ENCODE assay signal across 12 cellular contexts in genomic region chr2:201806442-201806841, GRCh38. TPM values are rescaled to one million over a fixed set of nuclear protein-coding genes. Genes with fewer than 3 reads are reported as not detected.
DNase-seq lines count a peak whose midpoint lies in the region; ATAC-seq and TF ChIP-seq lines count a peak whose summit lies in the region.
"Had no signal": no experiment of that assay in that cellular context is flagged by ENCODE, and none has a peak within 500 bp of the region (broad histone marks: within the 10 kb centered on the region; RNA-seq: fewer than 3 reads in every experiment).

Gene CDK15, plus strand, starts transcription at chr2:201806537. Its CDS starts 128 bp downstream, at chr2:201806665.

- no peaks in the 10 kb centered on the region for H3K36me3 Mint-ChIP-seq in MCF 10A (ENCODE audit: insufficient read depth, unreplicated experiment)

- peak within 1 kb of the TSS; percentile 2 to 31 (median 10) for H3K4me3 ChIP-seq in breast epithelium
- peak within 1 kb of the TSS; percentile 2 to 15 for H3K4me3 ChIP-seq in cardiac fibroblast (replicated peaks in 1 of 2; ENCODE audit: low read depth in 2 of 2, low read length in 2 of 2)
- no peak within 1 kb of the TSS for H3K4me3 ChIP-seq in lower lobe of right lung
- no peak within 1 kb of the TSS for H3K4me3 ChIP-seq in vagina
- H3K4me3 ChIP-seq: lung had no signal

- no peaks in the 10 kb centered on the region for H3K27me3 ChIP-seq in breast epithelium
- H3K27me3 ChIP-seq in lower lobe of right lung (ENCODE audit: low read depth): no peaks in the 10 kb centered on the region
- H3K27me3 ChIP-seq in vagina: no peaks in the 10 kb centered on the region

- TF ChIP-seq POLR2A in breast epithelium (IDR thresholded peaks at IDR 0.05): no peak
- TF ChIP-seq POLR2A in vagina (IDR thresholded peaks at IDR 0.05): no peak

- H3K4me1 Mint-ChIP-seq in MCF 10A (ENCODE audit: insufficient read depth, unreplicated experiment): no peaks in the 10 kb centered on the region

- no peaks in the 10 kb centered on the region for H3K27me3 Mint-ChIP-seq in MCF 10A (ENCODE audit: insufficient read depth, unreplicated experiment)

- CTCF ChIA-PET in MCF 10A (lab: Yijun Ruan, JAX): interaction anchor here (1.9 to 2.8 kb wide), 2 partner anchors 11 to 54 kb away, joined by 4 to 10 read pairs; no protein-coding TSS in a partner anchor

- no peaks in the 10 kb centered on the region for H3K36me3 ChIP-seq in breast epithelium
- no peaks in the 10 kb centered on the region for H3K36me3 ChIP-seq in lower lobe of right lung
- H3K36me3 ChIP-seq in vagina: no peaks in the 10 kb centered on the region

- ATAC-seq in lower lobe of right lung (no peak), GM19395 (IDR thresholded peaks at IDR 0.05; ENCODE audit: unreplicated experiment) (no peak), HG03097 (IDR thresholded peaks at IDR 0.05; ENCODE audit: low FRiP score, unreplicated experiment) (no peak)

- POLR2A ChIA-PET in MCF 10A (lab: Yijun Ruan, JAX): interaction anchor here (1.0 kb wide), 1 partner anchor 26 kb away, joined by 3 read pairs; the partner anchor contains the start of gene ALS2

- H3K4me1 ChIP-seq in breast epithelium (no peaks in the 10 kb centered on the region), lower lobe of right lung (peaks cover 6% of the 10 kb centered on the region), vagina (peaks cover 5% of the 10 kb centered on the region)

- H3K27ac Mint-ChIP-seq in MCF 10A (ENCODE audit: low read depth, unreplicated experiment): no peak within 1 kb of the TSS
- H3K27ac Mint-ChIP-seq: activated T-helper 1 cell treated with anti-CD3 and anti-CD28 coated beads, Interleukin-12 subunit alpha, Interleukin-12 subunit beta, Interleukin-2, Interleukin-4 antibody, amounts not matched to agents 30 ng/mL and 10 ng/mL and 1 ng/mL, durations not matched to agents 14 hours and 24 hours and 36 hours; T-helper 1 cell treated with Interleukin-12 subunit alpha and Interleukin-12 subunit beta and Interleukin-4 antibody, amounts not matched to agents 30 μg/mL and 1 μg/mL, for 36 hours had no signal

- H3K4me3 Mint-ChIP-seq in MCF 10A (ENCODE audit: unreplicated experiment): no peak within 1 kb of the TSS
- H3K4me3 Mint-ChIP-seq: activated T-helper 1 cell treated with anti-CD3 and anti-CD28 coated beads, Interleukin-12 subunit alpha, Interleukin-12 subunit beta, Interleukin-2, Interleukin-4 antibody, amounts not matched to agents 30 ng/mL and 10 ng/mL and 1 ng/mL, durations not matched to agents 14 hours and 24 hours and 36 hours; T-helper 1 cell treated with Interleukin-12 subunit alpha and Interleukin-12 subunit beta and Interleukin-4 antibody, amounts not matched to agents 30 μg/mL and 1 μg/mL, for 36 hours had no signal

- H3K9me3 Mint-ChIP-seq in MCF 10A (ENCODE audit: unreplicated experiment): no peaks in the 10 kb centered on the region
- H3K9me3 Mint-ChIP-seq: activated T-helper 1 cell treated with anti-CD3 and anti-CD28 coated beads, Interleukin-12 subunit alpha, Interleukin-12 subunit beta, Interleukin-2, Interleukin-4 antibody, amounts not matched to agents 30 ng/mL and 10 ng/mL and 1 ng/mL, durations not matched to agents 14 hours and 24 hours and 36 hours; T-helper 1 cell treated with Interleukin-12 subunit alpha and Interleukin-12 subunit beta and Interleukin-4 antibody, amounts not matched to agents 30 μg/mL and 1 μg/mL, for 36 hours had no signal

- no peaks in the 10 kb centered on the region for H3K9me3 ChIP-seq in breast epithelium
- H3K9me3 ChIP-seq in lower lobe of right lung: no peaks in the 10 kb centered on the region
- no peaks in the 10 kb centered on the region for H3K9me3 ChIP-seq in vagina

- DNase-seq in breast epithelium (ENCODE audit: low spot score in 2 of 2) (no peak), MCF 10A (ENCODE audit: unreplicated experiment) (no peak), cardiac fibroblast (ENCODE audit: low read depth in 2 of 2) (peak; percentile 36 to 67), lower lobe of right lung (no peak), vagina (ENCODE audit: extremely low spot score in 2 of 2) (no peak), SIG-M5 (lab: John Stamatoyannopoulos, UW) (no peak)
- DNase-seq: NCI-H2029 had no signal

- intact Hi-C loops in breast epithelium (cut with DNase I; ENCODE audit: low total_unique reads) (loop anchor here (10.0 kb wide), 1 partner anchor 358 kb away; no protein-coding TSS in a partner anchor), MCF 10A (cut with micrococcal nuclease) (no loop called here), lower lobe of right lung (cut with DNase I) (no loop called here), vagina (cut with DNase I) (loop anchor here (5.0 kb wide), 1 partner anchor 226 kb away; the partner anchor contains the start of gene FZD7)

- TF ChIP-seq CTCF in breast epithelium (IDR thresholded peaks at IDR 0.05): no peak
- TF ChIP-seq CTCF in MCF 10A (IDR thresholded peaks at IDR 0.05; ENCODE audit: unreplicated experiment): no peak
- TF ChIP-seq CTCF in cardiac fibroblast (IDR thresholded peaks at IDR 0.05; ENCODE audit: low read depth, low read length): no peak
- no peak for TF ChIP-seq CTCF in lower lobe of right lung (IDR thresholded peaks at IDR 0.05)
- TF ChIP-seq CTCF in vagina (IDR thresholded peaks at IDR 0.05): no peak

- peak within 1 kb of the TSS; percentile 23 to 67 for H3K27ac ChIP-seq in breast epithelium
- peak within 1 kb of the TSS; percentile 6 for H3K27ac ChIP-seq in lower lobe of right lung
- peak within 1 kb of the TSS; percentile 55 for H3K27ac ChIP-seq in vagina

- no TSS peak for BruUV-seq in MCF 10A (replicated peaks; lab: Mats Ljungman, UMichigan)

RNA-seq across cellular contexts. Expression of gene CDK15, which starts in this region (rescaled TPM):
- total RNA-seq in breast epithelium: 1 to 10 TPM in 2 of 3 donors, under 1 TPM in 1; 0.33 to 4.6 (median 2.2) TPM
- total RNA-seq in MCF 10A (2022): not detected in 2 replicates
- total RNA-seq in lower lobe of right lung: 4.5 TPM
- total RNA-seq in vagina: not detected
- total RNA-seq: activated T-helper 1 cell treated with anti-CD3 and anti-CD28 coated beads, Interleukin-12 subunit alpha, Interleukin-12 subunit beta, Interleukin-2, Interleukin-4 antibody, amounts not matched to agents 30 ng/mL and 10 ng/mL and 1 ng/mL, durations not matched to agents 14 hours and 24 hours and 36 hours had no signal

Comparison
In these comparisons a context has a peak if more than half of its experiments do, and no peak if none do; other contexts are left out.
1. intact Hi-C loops: an anchor here in breast epithelium (10.0 kb wide) and vagina (5.0 kb wide); none called in MCF 10A and lower lobe of right lung.
2. DNase-seq: peak in cardiac fibroblast (2 of 2); none in breast epithelium (0 of 2), MCF 10A (single experiment), lower lobe of right lung (single experiment), vagina (0 of 2) and SIG-M5 (single experiment).
3. H3K4me3 ChIP-seq: peak in breast epithelium (3 of 3) and cardiac fibroblast (2 of 2); none in lower lobe of right lung (single experiment) and vagina (0 of 2).
4. Peak in every context shown above with its lines, with median percentiles within 50 percentile points of each other: H3K27ac ChIP-seq.